In the genomic region with DNA sequence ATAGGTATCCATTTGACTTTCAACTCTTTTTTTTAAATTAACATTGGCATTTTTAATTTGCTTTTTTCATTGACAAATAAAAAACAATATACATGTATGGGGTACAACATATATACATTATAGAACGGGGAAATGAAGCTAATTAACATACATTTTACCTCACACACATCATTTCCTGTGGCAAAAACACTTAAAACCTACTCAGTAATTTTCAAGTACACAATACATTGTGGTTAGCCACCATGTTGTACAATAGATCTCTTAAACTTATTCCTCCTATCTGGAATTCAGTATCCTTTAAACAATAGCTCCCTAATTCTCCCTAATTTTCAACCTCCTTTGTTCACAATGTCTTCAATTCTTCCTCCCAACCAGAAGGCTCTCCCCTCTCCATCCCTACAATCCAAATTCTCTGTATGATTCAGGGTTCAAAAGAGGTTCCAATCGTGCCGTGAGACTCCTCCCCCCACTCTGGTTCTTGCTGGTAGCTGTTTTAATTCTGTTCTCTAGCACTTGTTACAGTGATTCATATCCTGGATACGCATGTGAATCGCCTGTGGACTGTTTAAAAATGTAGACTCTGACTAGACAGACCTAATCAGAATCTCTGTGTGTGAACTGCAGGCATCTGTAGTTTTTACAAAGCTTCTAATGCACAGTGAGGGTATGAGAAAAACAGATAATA, we compare ENCODE assay signal across 9 cellular contexts.
DNase-seq lines count a peak whose midpoint lies in the region; ATAC-seq, FAIRE-seq and TF ChIP-seq lines count a peak whose summit lies in the region.
"Had no signal": no experiment of that assay in that cellular context is flagged by ENCODE, and none has a peak within 500 bp of the region (broad histone marks: within the 10 kb centered on the region; RNA-seq: fewer than 3 reads in every experiment).

No MANE protein-coding gene starts in this region.

- H3K27ac ChIP-seq in esophagus squamous epithelium = peak overlapping the region; percentile 22 to 53 (median 35)

- TF ChIP-seq CTCF in esophagus squamous epithelium (IDR thresholded peaks at IDR 0.05) = no peak

- no peaks in the 10 kb centered on the region for H3K36me3 ChIP-seq in esophagus squamous epithelium

- intact Hi-C loops in esophagus squamous epithelium (cut with DNase I) = no loop called here

- H3K4me3 ChIP-seq in esophagus squamous epithelium = no peak overlapping the region

- no peak for ATAC-seq in GM19452 (IDR thresholded peaks at IDR 0.05; ENCODE audit: unreplicated experiment)
- ATAC-seq in GM18517 (IDR thresholded peaks at IDR 0.05; ENCODE audit: unreplicated experiment) = no peak

- no peaks in the 10 kb centered on the region for H3K27me3 ChIP-seq in esophagus squamous epithelium

- WGBS in esophagus squamous epithelium, 2 donors = 26 to 33% methylated on average over 5 of the region's 5 CpGs

- no peak for TF ChIP-seq POLR2A in esophagus squamous epithelium (IDR thresholded peaks at IDR 0.05)

- DNase-seq in NCI-H1436 (lab: John Stamatoyannopoulos, UW) (peak; percentile 14), NCI-H1436 treated with DMSO at 0.1 percent for 48 hours (lab: John Stamatoyannopoulos, UW) (no peak), esophagus squamous epithelium (lab: John Stamatoyannopoulos, UW) (no peak), GM19239 (ENCODE audit: insufficient read length, low spot score) (no peak)
- peak; percentile 17 for DNase-seq in activated CD4-positive, CD25-positive, alpha-beta regulatory T cell treated with anti-CD3 and anti-CD28 coated beads, Interleukin-2, amount 50 U/mL, for 16 hours (ENCODE audit: low read depth, low spot score)
- DNase-seq in stimulated activated CD8-positive, alpha-beta memory T cell treated with anti-CD3 and anti-CD28 coated beads, Interleukin-4, amount 100 ng/mL, for 24 hours (ENCODE audit: low read depth) = peak; percentile 29

- peaks cover 0 to 51% (median 17%) of the 10 kb centered on the region in 3 donors for H3K4me1 ChIP-seq in esophagus squamous epithelium

- FAIRE-seq in GM19239 (lab: Jason Lieb, UNC) = no peak
- FAIRE-seq: A204.1 had no signal

- no peaks in the 10 kb centered on the region for H3K9me3 ChIP-seq in esophagus squamous epithelium

Comparison
In these comparisons a context has a peak if more than half of its experiments do, and no peak if none do; other contexts are left out.
1. DNase-seq: peak in NCI-H1436 (single experiment), activated CD4-positive, CD25-positive, alpha-beta regulatory T cell treated with anti-CD3 and anti-CD28 coated beads, Interleukin-2, amount 50 U/mL, for 16 hours (single experiment) and stimulated activated CD8-positive, alpha-beta memory T cell treated with anti-CD3 and anti-CD28 coated beads, Interleukin-4, amount 100 ng/mL, for 24 hours (single experiment); none in NCI-H1436 treated with DMSO at 0.1 percent for 48 hours (single experiment), esophagus squamous epithelium (single experiment) and GM19239 (single experiment).